ENCODE assay signal across 31 cellular contexts in genomic region chr3:186691676-186692075, GRCh38. TPM values are rescaled to one million over a fixed set of nuclear protein-coding genes. Genes with fewer than 3 reads are reported as not detected.
"Had no signal": no experiment of that assay in that cellular context is flagged by ENCODE, and none has a peak within 500 bp of the region (broad histone marks: within the 10 kb centered on the region; RNA-seq: fewer than 3 reads in every experiment).

No MANE protein-coding gene starts in this region.

- H3K4me3 ChIP-seq: gastrocnemius medialis, lower lobe of right lung, mucosa of descending colon, ovary, psoas muscle, sigmoid colon, testis, tibial artery had no signal

- H3K9me3 Mint-ChIP-seq: memory B cell; stimulated activated memory B cell treated with anti-CD40 and anti-IgM and Interleukin-4, amounts not matched to agents 10 μg/mL and 1 μg/mL and 100 μg/mL, for 72 hours had no signal

- H3K4me3 Mint-ChIP-seq: memory B cell; naive B cell; nephron progenitor cell; stimulated activated memory B cell treated with anti-CD40 and anti-IgM and Interleukin-4, amounts not matched to agents 10 μg/mL and 1 μg/mL and 100 μg/mL, for 72 hours; type B pancreatic cell had no signal

- H3K36me3 Mint-ChIP-seq: memory B cell; naive B cell; stimulated activated memory B cell treated with anti-CD40 and anti-IgM and Interleukin-4, amounts not matched to agents 10 μg/mL and 1 μg/mL and 100 μg/mL, for 72 hours; type B pancreatic cell had no signal

- H3K4me1 Mint-ChIP-seq: memory B cell; naive B cell; nephron progenitor cell; stimulated activated memory B cell treated with anti-CD40 and anti-IgM and Interleukin-4, amounts not matched to agents 10 μg/mL and 1 μg/mL and 100 μg/mL, for 72 hours had no signal

- H3K27ac Mint-ChIP-seq: memory B cell; naive B cell; nephron progenitor cell; stimulated activated memory B cell treated with anti-CD40 and anti-IgM and Interleukin-4, amounts not matched to agents 10 μg/mL and 1 μg/mL and 100 μg/mL, for 72 hours; type B pancreatic cell had no signal

- ATAC-seq: esophagus mucosa; gastrocnemius medialis; left ventricle myocardium superior; lower lobe of right lung; mucosa of descending colon; psoas muscle; right cardiac atrium; stimulated activated memory B cell treated with anti-CD40 and anti-IgM and Interleukin-4, amounts not matched to agents 10 μg/mL and 1 μg/mL and 100 μg/mL, for 72 hours; stimulated activated naive CD8-positive, alpha-beta T cell treated with anti-CD3 and anti-CD28 coated beads, Interleukin-15, Interleukin-2, amounts not matched to agents 100 U/mL and 50 U/mL, for 24 hours had no signal

- DNase-seq: cerebellar nuclear complex; cortex of kidney; foreskin fibroblast; gastrocnemius medialis; head of caudate nucleus; kidney glomerular epithelial cell; left ventricle myocardium superior; lower lobe of right lung; mucosa of descending colon; naive B cell; nephron progenitor cell; occipital lobe; ovary; posterior cingulate gyrus; psoas muscle; right cardiac atrium; sigmoid colon; stimulated activated CD4-positive, alpha-beta T cell treated with anti-CD3 and anti-CD28 coated beads, Interleukin-4, amount 100 ng/mL, for 4 hours; stimulated activated naive CD8-positive, alpha-beta T cell treated with anti-CD3 and anti-CD28 coated beads, Interleukin-15, Interleukin-2, amounts not matched to agents 100 U/mL and 50 U/mL, for 24 hours; substantia nigra; testis; tibial artery had no signal

RNA-seq across cellular contexts. Expression of gene KNG1, which starts 25.5 kb away (rescaled TPM):
- total RNA-seq: dermis microvascular lymphatic vessel endothelial cell, esophagus mucosa, glomerular endothelial cell, lower lobe of right lung, occipital lobe, sigmoid colon, urinary bladder had no signal

RNA-seq across cellular contexts. Expression of gene HRG, which starts 25.9 kb away (rescaled TPM):
- total RNA-seq: dermis microvascular lymphatic vessel endothelial cell, glomerular endothelial cell, left ventricle myocardium superior, lower lobe of right lung, mucosa of descending colon, occipital lobe, psoas muscle, sigmoid colon, skeletal muscle tissue, testis, urinary bladder had no signal

RNA-seq across cellular contexts. Expression of gene FETUB, which starts 51.5 kb away (rescaled TPM):
- total RNA-seq: dermis microvascular lymphatic vessel endothelial cell, esophagus mucosa, gastrocnemius medialis, glomerular endothelial cell, left ventricle myocardium superior, lower lobe of right lung, mucosa of descending colon, occipital lobe, ovary, psoas muscle, renal cortical epithelial cell, right cardiac atrium, sigmoid colon, skeletal muscle tissue, urinary bladder had no signal
